1 cellular context compared by ENCODE assay signal in genomic region chr13:49110122-49110831, GRCh38.
A peak's percentile ranks its signal among the peaks of the same experiment; 100 is the strongest.
TF ChIP-seq lines count a peak whose summit lies in the region.

No MANE protein-coding gene starts in this region.

TF ChIP-seq in IMR-90, 13 proteins besides CTCF, POLR2A, EP300 and RAD21 (continued from another document):
- TF ChIP-seq CEBPB (IDR thresholded peaks at IDR 0.05; ENCODE audit: low read depth, low read length), result no peak
- peak; percentile 87 for TF ChIP-seq FOS (IDR thresholded peaks at IDR 0.05; ENCODE audit: low read depth, low read length)
- TF ChIP-seq BHLHE40 (IDR thresholded peaks at IDR 0.05; ENCODE audit: low read depth, low read length), result peak; percentile 92
- TF ChIP-seq RFX5 (IDR thresholded peaks at IDR 0.05; ENCODE audit: low read depth, low read length), result no peak
TF ChIP-seq in IMR-90: peak in this region for 3.
